21 cellular contexts compared by ENCODE assay signal in genomic region chr3:99330924-99331532, GRCh38.
A peak's percentile ranks its signal among the peaks of the same experiment; 100 is the strongest.
DNase-seq lines count a peak whose midpoint lies in the region; ATAC-seq, FAIRE-seq and TF ChIP-seq lines count a peak whose summit lies in the region.
"Had no signal": no experiment of that assay in that cellular context is flagged by ENCODE, and none has a peak within 500 bp of the region (broad histone marks: within the 10 kb centered on the region; RNA-seq: fewer than 3 reads in every experiment).

No MANE protein-coding gene starts in this region.

- H3K4me2 ChIP-seq in PC-3 (ENCODE audit: low read length): peak overlapping the region; percentile 32; the same call in 1 of the 2 replicates
- no peak overlapping the region for H3K4me2 ChIP-seq in mesenchymal stem cell (ENCODE audit: low read length, poor library complexity, severe bottlenecking)
- H3K4me2 ChIP-seq: KMS-11, PC-9 had no signal

- no TSS peak for BruUV-seq in PC-3 (replicated peaks; lab: Mats Ljungman, UMichigan)

- POLR2A ChIA-PET in PC-3 (lab: Charles Lee; ENCODE audit: unreplicated experiment): interaction anchor here (0.5 to 0.6 kb wide), 2 partner anchors 307 to 1459 kb away, joined by 3 to 9 read pairs; partner anchors contain the start of gene COL8A1

- no peak overlapping the region for H3K23ac ChIP-seq in mesenchymal stem cell (ENCODE audit: low read length in 2 of 2)

- DNase-seq in PC-3 (peak; percentile 77), chondrocyte (ENCODE audit: low spot score) (no peak), mesenchymal stem cell (peak; percentile 11), pancreas (no peak), T-helper 17 cell (no peak)
- DNase-seq in stimulated activated CD4-positive, alpha-beta T cell treated with anti-CD3 and anti-CD28 coated beads, Interleukin-12 subunit alpha, Interleukin-12 subunit beta, amount 100 ng/mL, for 4 hours: no peak
- DNase-seq: 8988T, Caco-2, GOT3, NCI-H1417, NCI-H1930, NCI-H2171, NCI-H526, PC-9, SJCRH30 had no signal

- H3K27me3 ChIP-seq in ACC112 (ENCODE audit: insufficient read depth, low read length) (no peaks in the 10 kb centered on the region), PC-3 (ENCODE audit: low read length) (no peaks in the 10 kb centered on the region), mesenchymal stem cell (ENCODE audit: control insufficient read depth in 1 of 2, insufficient read depth in 1 of 2, low read length in 2 of 2) (no peaks in the 10 kb centered on the region), pancreas (no peaks in the 10 kb centered on the region)
- H3K27me3 ChIP-seq: SJCRH30 had no signal

- peak; percentile 87 for ATAC-seq in PC-3
- ATAC-seq in HG03432 (IDR thresholded peaks at IDR 0.05; ENCODE audit: unreplicated experiment): no peak
- no peak for ATAC-seq in pancreas
- ATAC-seq in T-helper 17 cell: no peak

- H3K4me1 Mint-ChIP-seq in chondrocyte (ENCODE audit: low read depth) (peaks cover 43% of the 10 kb centered on the region), T-helper 17 cell (no peaks in the 10 kb centered on the region)
- H3K4me1 Mint-ChIP-seq: B cell had no signal

- 100% methylated on average over 1 of the region's 1 CpG for WGBS in mesenchymal stem cell
- 79 to 89% methylated on average over 1 of the region's 1 CpG for WGBS in pancreas, 2 donors

- no peaks in the 10 kb centered on the region for H4K20me1 ChIP-seq in PC-3 (ENCODE audit: low read length)

- H3K4me3 Mint-ChIP-seq in chondrocyte (ENCODE audit: unreplicated experiment): no peak overlapping the region
- no peak overlapping the region for H3K4me3 Mint-ChIP-seq in T-helper 17 cell
- H3K4me3 Mint-ChIP-seq: B cell had no signal

- H3K27me3 Mint-ChIP-seq in chondrocyte (ENCODE audit: low read depth): no peaks in the 10 kb centered on the region
- no peaks in the 10 kb centered on the region for H3K27me3 Mint-ChIP-seq in T-helper 17 cell
- H3K27me3 Mint-ChIP-seq: B cell had no signal

- H3K36me3 ChIP-seq in ACC112 (ENCODE audit: insufficient read depth, low read length): no peaks in the 10 kb centered on the region
- H3K36me3 ChIP-seq in PC-3 (ENCODE audit: low read depth, low read length): no peaks in the 10 kb centered on the region
- H3K36me3 ChIP-seq in mesenchymal stem cell (ENCODE audit: control insufficient read depth in 1 of 2, insufficient read depth in 2 of 2, low read depth in 1 of 2, low read length in 2 of 2): no peaks in the 10 kb centered on the region
- no peaks in the 10 kb centered on the region for H3K36me3 ChIP-seq in pancreas
- H3K36me3 ChIP-seq: SJCRH30 had no signal

- TF ChIP-seq CTCF in PC-3 (conservative IDR thresholded peaks at IDR 0.05; ENCODE audit: low read depth, low read length) (no peak), chondrocyte (IDR thresholded peaks at IDR 0.05) (no peak), pancreas (IDR thresholded peaks at IDR 0.05) (no peak)

- CTCF ChIA-PET in PC-3 (lab: Charles Lee): interaction anchor here (0.6 kb wide), 1 partner anchor 306 kb away, joined by 5 read pairs; no protein-coding TSS in a partner anchor

- intact Hi-C loops in PC-3 (cut with micrococcal nuclease) (loop anchor here (2.0 to 10.0 kb wide), 4 partner anchors 80 to 416 kb away; no protein-coding TSS in a partner anchor), pancreas (cut with DNase I) (no loop called here)

- H3K27ac ChIP-seq in ACC112 (ENCODE audit: low read depth, low read length) (0 out of 2 replicates have a peak overlapping the region, but pooled peaks have one; percentile 12), PC-3 (ENCODE audit: low read length) (no peak overlapping the region), mesenchymal stem cell (ENCODE audit: low read length, poor library complexity, severe bottlenecking) (no peak overlapping the region), pancreas (no peak overlapping the region)
- H3K27ac ChIP-seq: KMS-11, PC-9, RWPE1, SJCRH30 had no signal

- H2AK5ac ChIP-seq in mesenchymal stem cell (ENCODE audit: low read length, severe bottlenecking): no peak overlapping the region

- H3K4me3 ChIP-seq in ACC112 (ENCODE audit: low read depth, low read length) (no peak overlapping the region), PC-3 (ENCODE audit: low read length) (no peak overlapping the region), mesenchymal stem cell (ENCODE audit: insufficient read depth in 1 of 2, low read depth in 1 of 2, low read length in 2 of 2) (no peak overlapping the region), pancreas (no peak overlapping the region)
- H3K4me3 ChIP-seq: PC-9, SJCRH30 had no signal

- H3K27ac Mint-ChIP-seq in chondrocyte (ENCODE audit: unreplicated experiment) (peak overlapping the region; percentile 28), T-helper 17 cell (no peak overlapping the region)
- H3K27ac Mint-ChIP-seq: B cell had no signal

- no peaks in the 10 kb centered on the region for H3F3A ChIP-seq in PC-3 (ENCODE audit: low read length, unreplicated experiment)

- H2BK120ac ChIP-seq in mesenchymal stem cell (ENCODE audit: low read depth, low read length): no peak overlapping the region

- H2BK5ac ChIP-seq in mesenchymal stem cell (ENCODE audit: low read depth, low read length, poor library complexity, severe bottlenecking): no peak overlapping the region

- no peak overlapping the region for H4K91ac ChIP-seq in mesenchymal stem cell (ENCODE audit: low read length)

- H3K14ac ChIP-seq in mesenchymal stem cell (ENCODE audit: low read length in 2 of 2): no peak overlapping the region

- H3K4me1 ChIP-seq in ACC112 (ENCODE audit: control insufficient read depth, insufficient read depth, low read length, unreplicated experiment): peaks cover 16% of the 10 kb centered on the region
- peaks cover 22% of the 10 kb centered on the region for H3K4me1 ChIP-seq in PC-3 (ENCODE audit: insufficient read depth, low read length)
- H3K4me1 ChIP-seq in mesenchymal stem cell (ENCODE audit: control insufficient read depth, insufficient read depth, low read depth, low read length): no peaks in the 10 kb centered on the region
- H3K4me1 ChIP-seq in pancreas: no peaks in the 10 kb centered on the region
- H3K4me1 ChIP-seq: Caco-2 had no signal

- no peak overlapping the region for H2BK15ac ChIP-seq in mesenchymal stem cell (ENCODE audit: low read depth, poor library complexity, severe bottlenecking)

- no peaks in the 10 kb centered on the region for H3K79me1 ChIP-seq in mesenchymal stem cell (replicated peaks; ENCODE audit: low read length, poor library complexity, severe bottlenecking)

- peaks cover 10% of the 10 kb centered on the region for H3K9me3 Mint-ChIP-seq in chondrocyte (ENCODE audit: low read depth)

- peaks cover 5% of the 10 kb centered on the region for H3K36me3 Mint-ChIP-seq in chondrocyte (ENCODE audit: low read depth)
- H3K36me3 Mint-ChIP-seq in T-helper 17 cell (ENCODE audit: low read depth): no peaks in the 10 kb centered on the region

- no peak overlapping the region for H3K18ac ChIP-seq in mesenchymal stem cell (ENCODE audit: low read depth in 1 of 2, low read length in 2 of 2)

- no peak for FAIRE-seq in pancreas (lab: Jason Lieb, UNC)
- FAIRE-seq: GM12892 had no signal

- H3K4ac ChIP-seq in mesenchymal stem cell (ENCODE audit: low read depth in 1 of 2, low read length in 2 of 2): no peak overlapping the region

- H3K9me3 ChIP-seq in PC-3 (ENCODE audit: low read length) (no peaks in the 10 kb centered on the region), mesenchymal stem cell (ENCODE audit: control insufficient read depth, low read length) (no peaks in the 10 kb centered on the region), pancreas (no peaks in the 10 kb centered on the region), T-helper 17 cell (ENCODE audit: control insufficient read depth, low read length, poor library complexity, severe bottlenecking) (no peaks in the 10 kb centered on the region)
- H3K9me3 ChIP-seq: Caco-2, SJCRH30 had no signal

- no peak overlapping the region for H4K8ac ChIP-seq in mesenchymal stem cell (ENCODE audit: low read length)

- H3K9ac ChIP-seq in PC-3 (ENCODE audit: low read length): no peak overlapping the region
- H3K9ac ChIP-seq in mesenchymal stem cell (ENCODE audit: low read length): no peak overlapping the region
- H3K9ac ChIP-seq: KMS-11 had no signal

- no peak overlapping the region for H2BK12ac ChIP-seq in mesenchymal stem cell (ENCODE audit: low read length in 2 of 2)

- peak overlapping the region; percentile 75 for H2AFZ ChIP-seq in ACC112 (ENCODE audit: low read length, unreplicated experiment)
- no peak overlapping the region for H2AFZ ChIP-seq in PC-3 (ENCODE audit: low read length)
- H2AFZ ChIP-seq in mesenchymal stem cell (ENCODE audit: low read depth, low read length): no peak overlapping the region
- H2AFZ ChIP-seq: PC-9 had no signal

- no peaks in the 10 kb centered on the region for H3K9me2 ChIP-seq in PC-3 (replicated peaks; ENCODE audit: low read length)

- H3K79me2 ChIP-seq in ACC112 (ENCODE audit: control insufficient read depth, insufficient read depth, low read length, unreplicated experiment) (no peaks in the 10 kb centered on the region), PC-3 (ENCODE audit: low read length) (no peaks in the 10 kb centered on the region)

Comparison
In these comparisons a context has a peak if more than half of its experiments do, and no peak if none do; other contexts are left out.
1. DNase-seq: peak in PC-3 (single experiment) and mesenchymal stem cell (single experiment); none in chondrocyte (single experiment), stimulated activated CD4-positive, alpha-beta T cell treated with anti-CD3 and anti-CD28 coated beads, Interleukin-12 subunit alpha, Interleukin-12 subunit beta, amount 100 ng/mL, for 4 hours (single experiment), pancreas (0 of 6) and T-helper 17 cell (0 of 3).